In genomic region chr17:76088041-76088867, GRCh38 we compare ENCODE assay signal across 1 cellular context.
TF ChIP-seq lines count a peak whose summit lies in the region.

No MANE protein-coding gene starts in this region.

TF ChIP-seq in H1, 55 proteins besides CTCF, POLR2A, EP300 and RAD21:
- TF ChIP-seq PHF8 (conservative IDR thresholded peaks at IDR 0.05; ENCODE audit: low read depth, low read length) (no peak), FOSL1 (IDR thresholded peaks at IDR 0.05; ENCODE audit: insufficient read depth, low read depth, low read length) (no peak), CBX8 (IDR thresholded peaks at IDR 0.05; ENCODE audit: borderline replicate concordance, low read depth, low read length) (no peak), TAF7 (optimal IDR thresholded peaks at IDR 0.05; ENCODE audit: borderline replicate concordance, low read depth, low read length) (no peak), TAF1 (IDR thresholded peaks at IDR 0.05; ENCODE audit: low read depth, low read length) (no peak), GABPA (IDR thresholded peaks at IDR 0.05; ENCODE audit: borderline replicate concordance, insufficient read depth, low read length) (no peak)
